Comparison of ENCODE assay signal across 10 cellular contexts in the genomic region with DNA sequence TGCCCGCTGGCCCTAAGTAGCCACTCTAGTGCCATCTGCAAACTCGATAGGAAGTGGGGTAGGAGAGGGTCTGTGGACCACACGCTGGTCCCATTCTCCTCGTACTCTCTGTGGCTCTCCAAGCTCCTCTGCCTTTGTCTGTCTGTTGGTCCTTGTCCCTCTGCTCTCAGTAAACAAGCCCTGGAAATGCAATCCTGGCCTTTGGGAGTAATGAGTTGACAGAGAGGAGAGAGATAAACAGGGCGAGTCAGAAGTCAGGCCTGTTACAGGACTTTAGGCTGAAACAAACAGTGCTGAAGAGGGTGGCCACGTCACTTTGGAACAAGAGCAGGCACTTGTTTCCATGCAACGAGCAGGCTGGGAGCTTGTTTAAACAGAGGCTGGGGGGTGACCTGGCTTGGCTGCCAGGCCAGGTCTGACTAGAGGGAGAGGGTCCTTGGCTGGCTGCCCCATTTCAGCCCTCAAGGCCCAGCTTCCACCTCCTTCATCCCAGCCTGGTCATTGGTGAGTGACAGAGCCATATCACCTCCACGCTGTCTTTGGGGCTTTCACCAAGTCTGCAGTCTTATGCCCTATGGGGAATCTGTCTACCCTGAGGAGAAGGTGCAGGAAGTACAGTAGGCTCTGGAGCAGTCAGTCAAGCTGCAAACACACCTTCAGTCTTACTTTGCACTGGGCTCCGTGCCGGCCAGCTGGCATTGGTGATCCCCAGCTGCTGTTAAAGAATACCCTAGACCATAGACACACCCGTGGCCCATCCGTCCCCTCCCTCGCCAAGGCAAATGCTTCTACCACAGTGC. TPM values are rescaled to one million over a fixed set of nuclear protein-coding genes. Genes with fewer than 3 reads are reported as not detected.
DNase-seq lines count a peak whose midpoint lies in the region; ATAC-seq and TF ChIP-seq lines count a peak whose summit lies in the region.
"Had no signal": no experiment of that assay in that cellular context is flagged by ENCODE, and none has a peak within 500 bp of the region (broad histone marks: within the 10 kb centered on the region; RNA-seq: fewer than 3 reads in every experiment).

No MANE protein-coding gene starts in this region.

- POLR2A ChIA-PET in activated CD8-positive, alpha-beta T cell treated with anti-CD3 and anti-CD28 coated beads, Interleukin-2, amount 10 ng/mL, durations not matched to agents 7 days and 5 days (lab: Charles Lee), result no interaction called here
- POLR2A ChIA-PET in T-cell (lab: Charles Lee), result no interaction called here

- no peak for TF ChIP-seq CTCF in VCaP (conservative IDR thresholded peaks at IDR 0.05)

- H3K27ac ChIP-seq in HUES64 (ENCODE audit: low read depth, low read length) (peak overlapping the region; percentile 27; the same call in 1 of the 2 replicates), VCaP (peak overlapping the region; percentile 75)

- 76% methylated on average over 13 of the region's 13 CpGs for WGBS in HUES64

- no peak overlapping the region for H3K9ac ChIP-seq in HUES64 (ENCODE audit: low read depth, low read length)

- H3K4me1 ChIP-seq in HUES64 (ENCODE audit: insufficient read depth, low read length), result peaks cover 54% of the 10 kb centered on the region

- H3K36me3 ChIP-seq in HUES64 (ENCODE audit: insufficient read depth, low read length), result peaks cover 7% of the 10 kb centered on the region; the same call in 1 of the 2 replicates

- H3K4me3 Mint-ChIP-seq in activated CD8-positive, alpha-beta T cell treated with anti-CD3 and anti-CD28 coated beads, Interleukin-2, amount 10 ng/mL, durations not matched to agents 7 days and 5 days, result no peak overlapping the region
- no peak overlapping the region for H3K4me3 Mint-ChIP-seq in T-cell
- H3K4me3 Mint-ChIP-seq: activated naive CD4-positive, alpha-beta T cell treated with anti-CD3 and anti-CD28 coated beads, Interleukin-2, amount 50 U/mL, for 24 hours had no signal

- H3K9me3 Mint-ChIP-seq in activated CD8-positive, alpha-beta T cell treated with anti-CD3 and anti-CD28 coated beads, Interleukin-2, amount 10 ng/mL, durations not matched to agents 7 days and 5 days (ENCODE audit: insufficient read depth), result no peaks in the 10 kb centered on the region
- H3K9me3 Mint-ChIP-seq in T-cell, result no peaks in the 10 kb centered on the region
- H3K9me3 Mint-ChIP-seq: activated naive CD4-positive, alpha-beta T cell treated with anti-CD3 and anti-CD28 coated beads, Interleukin-2, amount 50 U/mL, for 24 hours had no signal

- H3K4me3 ChIP-seq in HUES64 (ENCODE audit: low read length), result no peak overlapping the region

- H3K27me3 Mint-ChIP-seq in activated CD8-positive, alpha-beta T cell treated with anti-CD3 and anti-CD28 coated beads, Interleukin-2, amount 10 ng/mL, durations not matched to agents 7 days and 5 days (ENCODE audit: low read depth), result peaks cover 7% of the 10 kb centered on the region
- H3K27me3 Mint-ChIP-seq in T-cell, result no peaks in the 10 kb centered on the region
- H3K27me3 Mint-ChIP-seq: activated naive CD4-positive, alpha-beta T cell treated with anti-CD3 and anti-CD28 coated beads, Interleukin-2, amount 50 U/mL, for 24 hours had no signal

- H3K27me3 ChIP-seq in HUES64 (ENCODE audit: insufficient read depth, low read length), result no peaks in the 10 kb centered on the region

- H3K36me3 Mint-ChIP-seq in activated CD8-positive, alpha-beta T cell treated with anti-CD3 and anti-CD28 coated beads, Interleukin-2, amount 10 ng/mL, durations not matched to agents 7 days and 5 days (ENCODE audit: low read depth), result peaks cover 16% of the 10 kb centered on the region
- H3K36me3 Mint-ChIP-seq in T-cell, result peaks cover 36% of the 10 kb centered on the region
- H3K36me3 Mint-ChIP-seq: activated naive CD4-positive, alpha-beta T cell treated with anti-CD3 and anti-CD28 coated beads, Interleukin-2, amount 50 U/mL, for 24 hours had no signal

- peak; percentile 60 for DNase-seq in iris pigment epithelial cell (ENCODE audit: low read depth)
- peak; percentile 54 for DNase-seq in retina
- no peak for DNase-seq in activated CD8-positive, alpha-beta T cell treated with anti-CD3 and anti-CD28 coated beads, Interleukin-2, amount 10 ng/mL, durations not matched to agents 7 days and 5 days
- no peak for DNase-seq in cerebellum (ENCODE audit: low spot score)
- no peak for DNase-seq in T-cell
- no peak for DNase-seq in NCI-H2081 (lab: John Stamatoyannopoulos, UW)

- no peaks in the 10 kb centered on the region for H3K4me1 Mint-ChIP-seq in activated CD8-positive, alpha-beta T cell treated with anti-CD3 and anti-CD28 coated beads, Interleukin-2, amount 10 ng/mL, durations not matched to agents 7 days and 5 days (ENCODE audit: low read depth)
- no peaks in the 10 kb centered on the region for H3K4me1 Mint-ChIP-seq in T-cell

- CTCF ChIA-PET in activated CD8-positive, alpha-beta T cell treated with anti-CD3 and anti-CD28 coated beads, Interleukin-2, amount 10 ng/mL, durations not matched to agents 7 days and 5 days (lab: Charles Lee), result no interaction called here
- CTCF ChIA-PET in T-cell (lab: Charles Lee), result no interaction called here

- no peaks in the 10 kb centered on the region for H3K9me3 ChIP-seq in HUES64 (ENCODE audit: insufficient read depth, low read depth, low read length)

- H3K27ac Mint-ChIP-seq in activated CD8-positive, alpha-beta T cell treated with anti-CD3 and anti-CD28 coated beads, Interleukin-2, amount 10 ng/mL, durations not matched to agents 7 days and 5 days, result no peak overlapping the region
- no peak overlapping the region for H3K27ac Mint-ChIP-seq in T-cell
- H3K27ac Mint-ChIP-seq: activated naive CD4-positive, alpha-beta T cell treated with anti-CD3 and anti-CD28 coated beads, Interleukin-2, amount 50 U/mL, for 24 hours had no signal

- no peak for ATAC-seq in activated CD8-positive, alpha-beta T cell treated with anti-CD3 and anti-CD28 coated beads, Interleukin-2, amount 10 ng/mL, durations not matched to agents 7 days and 5 days
- ATAC-seq in T-cell (replicated peaks in 1 of 4), result no peak
- ATAC-seq: activated CD4-positive, CD25-positive, alpha-beta regulatory T cell treated with anti-CD3 and anti-CD28 coated beads, Interleukin-2, amount 50 U/mL, for 24 hours had no signal

RNA-seq across cellular contexts. Expression of a gene that starts 22.6 kb away (rescaled TPM):
- polyA plus RNA-seq in HUES64 (2013, experiment 1 of 2), result 17.5 TPM
- polyA plus RNA-seq in HUES64 (2013, experiment 2 of 2), result 21.1 TPM
- 1 to 10 TPM; 6.7 to 7.1 TPM for total RNA-seq in activated CD8-positive, alpha-beta T cell treated with anti-CD3 and anti-CD28 coated beads, Interleukin-2, amount 10 ng/mL, durations not matched to agents 7 days and 5 days
- total RNA-seq in cerebellum (9.2 TPM), T-cell (10 to 100 TPM in 1 of 5 donors, 1 to 10 TPM in 4; 4.6 to 10.1 (median 9.5) TPM)

Comparison
In these comparisons a context has a peak if more than half of its experiments do, and no peak if none do; other contexts are left out.
1. DNase-seq: peak in iris pigment epithelial cell (single experiment) and retina (single experiment); none in activated CD8-positive, alpha-beta T cell treated with anti-CD3 and anti-CD28 coated beads, Interleukin-2, amount 10 ng/mL, durations not matched to agents 7 days and 5 days (single experiment), cerebellum (single experiment), T-cell (0 of 34) and NCI-H2081 (0 of 2).